In the genomic region with DNA sequence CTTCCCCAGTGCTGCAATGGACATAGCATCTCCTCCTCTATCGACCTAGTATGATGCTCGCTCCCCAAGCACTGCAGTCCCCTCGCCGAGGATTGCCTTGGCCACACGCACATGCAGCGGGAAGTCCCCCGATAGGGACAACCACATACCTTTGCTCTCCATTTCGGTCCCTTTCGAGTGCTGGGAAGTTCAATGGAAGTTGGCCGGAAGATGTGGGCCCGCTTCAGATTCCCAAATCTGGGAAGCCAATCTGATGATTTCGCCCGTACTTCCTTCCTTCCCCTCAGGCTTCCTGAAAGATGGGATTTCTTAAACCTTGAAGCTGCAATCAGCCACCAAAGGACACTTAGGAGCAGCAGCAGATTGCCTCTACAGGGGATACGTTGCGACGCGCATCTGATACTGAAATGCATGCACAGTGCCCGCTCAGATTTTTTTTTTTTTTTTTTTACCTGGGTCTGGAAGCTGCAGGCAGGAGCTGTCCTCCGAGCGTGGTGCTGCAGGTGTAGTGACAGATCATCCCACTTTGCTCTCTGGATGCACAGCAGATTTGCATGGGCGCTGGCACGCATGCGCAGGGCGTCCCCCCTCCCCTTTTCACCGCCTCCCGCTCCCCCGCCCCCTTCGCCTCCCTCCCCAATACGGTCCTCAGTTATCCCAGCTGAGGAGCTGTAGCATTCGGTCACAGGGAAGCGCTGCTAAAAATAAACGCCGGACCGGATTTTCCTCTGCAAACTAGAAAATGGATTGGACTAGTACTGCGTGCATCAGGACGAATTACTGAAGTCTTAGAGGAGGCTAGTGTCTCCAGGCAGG, we compare ENCODE assay signal across 8 cellular contexts. TPM values are rescaled to one million over a fixed set of nuclear protein-coding genes. Genes with fewer than 3 reads are reported as not detected.
A peak's percentile ranks its signal among the peaks of the same experiment; 100 is the strongest.
DNase-seq lines count a peak whose midpoint lies in the region; ATAC-seq, FAIRE-seq and TF ChIP-seq lines count a peak whose summit lies in the region.

A gene (minus strand): TSS at position 510 of the 816 bp plus-strand sequence.

- H2AFZ ChIP-seq in HepG2 (ENCODE audit: low read length), result no peak within 1 kb of the TSS

- H3K27ac ChIP-seq in HepG2 (ENCODE audit: extremely low read length, insufficient read depth, low read length) (no peak within 1 kb of the TSS), substantia nigra (ENCODE audit: low read depth, low read length, poor library complexity, severe bottlenecking) (peak within 1 kb of the TSS; percentile 19)

- WGBS in HepG2 (ENCODE audit: low lambda C conversion rate), result 21% methylated on average over 36 of the region's 36 CpGs

- peaks cover 3% of the 10 kb centered on the region for H3K4me1 Mint-ChIP-seq in activated CD4-positive, alpha-beta T cell treated with anti-CD3 and anti-CD28 coated beads for 36 hours
- no peaks in the 10 kb centered on the region for H3K4me1 Mint-ChIP-seq in natural killer cell

- POLR2A ChIA-PET in activated CD4-positive, alpha-beta T cell treated with anti-CD3 and anti-CD28 coated beads for 36 hours (lab: Charles Lee), result no interaction called here
- POLR2A ChIA-PET in HepG2 (lab: Yijun Ruan, JAX), result no interaction called here

- BruUV-seq in HepG2 (replicated peaks; lab: Mats Ljungman, UMichigan), result no TSS peak

- DNase-seq in activated CD4-positive, alpha-beta T cell treated with anti-CD3 and anti-CD28 coated beads for 36 hours, result peak; percentile 42
- no peak for DNase-seq in activated CD4-positive, alpha-beta T cell treated with anti-CD3 and anti-CD28 coated beads, Interleukin-2, amount 50 U/mL, for 4 hours
- peak; percentile 80 for DNase-seq in NCI-H748 (lab: John Stamatoyannopoulos, UW; ENCODE audit: unreplicated experiment)
- DNase-seq in choroid plexus epithelial cell (ENCODE audit: low read depth), result peak; percentile 12
- peak; percentile 2 for DNase-seq in HepG2 (ENCODE audit: low spot score)
- DNase-seq in substantia nigra (lab: John Stamatoyannopoulos, UW), result peak; percentile 8 to 91 (median 58)
- no peak for DNase-seq in natural killer cell

- no peak for TF ChIP-seq RAD21 in HepG2 (CRISPR knock-in tag; IDR thresholded peaks at IDR 0.05)

- H3K9me3 Mint-ChIP-seq in activated CD4-positive, alpha-beta T cell treated with anti-CD3 and anti-CD28 coated beads for 36 hours (ENCODE audit: low read depth), result no peaks in the 10 kb centered on the region
- peaks cover 3 to 4% of the 10 kb centered on the region in 2 donors for H3K9me3 Mint-ChIP-seq in natural killer cell

- no peak for ATAC-seq in activated CD4-positive, alpha-beta T cell treated with anti-CD3 and anti-CD28 coated beads for 36 hours
- ATAC-seq in HepG2 (no peak; the same call in 2 of the 3 replicates), natural killer cell (no peak), GM18858 (IDR thresholded peaks at IDR 0.05; ENCODE audit: unreplicated experiment) (no peak)

- H3K27me3 Mint-ChIP-seq in activated CD4-positive, alpha-beta T cell treated with anti-CD3 and anti-CD28 coated beads for 36 hours, result peaks cover 28% of the 10 kb centered on the region
- peaks cover 6 to 12% of the 10 kb centered on the region in 2 donors for H3K27me3 Mint-ChIP-seq in natural killer cell (ENCODE audit: low read depth in 2 of 2)

- no peaks in the 10 kb centered on the region for H4K20me1 ChIP-seq in HepG2 (ENCODE audit: insufficient read depth, low read length)

- H3K27me3 ChIP-seq in HepG2 (ENCODE audit: control insufficient read depth in 1 of 2, insufficient read depth in 2 of 2, low read length in 2 of 2), result 0 out of 5 replicates have a peak, but pooled peaks cover 0 to 5% of the 10 kb centered on the region in 2 experiments

- H3K4me1 ChIP-seq in HepG2 (ENCODE audit: insufficient read depth, low read length), result no peaks in the 10 kb centered on the region

- intact Hi-C loops in activated CD4-positive, alpha-beta T cell treated with anti-CD3 and anti-CD28 coated beads for 36 hours (cut with DNase I, micrococcal nuclease), result no loop called here
- intact Hi-C loops in HepG2 (cut with micrococcal nuclease; ENCODE audit: unreplicated experiment) (no loop called here), natural killer cell (cut with micrococcal nuclease) (no loop called here)

- no peak for TF ChIP-seq CTCF in choroid plexus epithelial cell (conservative IDR thresholded peaks at IDR 0.05; ENCODE audit: low read depth, low read length)
- TF ChIP-seq CTCF in HepG2 (CRISPR knock-in tag; IDR thresholded peaks at IDR 0.05), result no peak
- TF ChIP-seq CTCF in natural killer cell (IDR thresholded peaks at IDR 0.05), result no peak

- CTCF ChIA-PET in activated CD4-positive, alpha-beta T cell treated with anti-CD3 and anti-CD28 coated beads for 36 hours (lab: Charles Lee), result interaction anchor here (0.5 kb wide), 1 partner anchor 743 kb away, joined by 3 read pairs; no protein-coding TSS in a partner anchor
- CTCF ChIA-PET in HepG2 (lab: Yijun Ruan, JAX; ENCODE audit: low intra/inter-chr PET ratio, low total read pairs), result no interaction called here

- H3K4me3 ChIP-seq in choroid plexus epithelial cell (ENCODE audit: low read depth, low read length), result no peak within 1 kb of the TSS
- no peak within 1 kb of the TSS for H3K4me3 ChIP-seq in HepG2 (replicated peaks in 1 of 3; ENCODE audit: insufficient read depth in 1 of 3, low read depth in 2 of 3, low read length in 3 of 3)

- no peak within 1 kb of the TSS for H3K4me3 Mint-ChIP-seq in activated CD4-positive, alpha-beta T cell treated with anti-CD3 and anti-CD28 coated beads for 36 hours
- no peak within 1 kb of the TSS for H3K4me3 Mint-ChIP-seq in natural killer cell

- TF ChIP-seq POLR2A in HepG2 (IDR thresholded peaks at IDR 0.05; ENCODE audit: insufficient read depth in 1 of 2, low read depth in 2 of 2, low read length in 2 of 2), result no peak

- no peaks in the 10 kb centered on the region for H3K9me3 ChIP-seq in HepG2 (ENCODE audit: low read length)

- no peak for FAIRE-seq in HepG2 (lab: Jason Lieb, UNC)

- no peak within 1 kb of the TSS for H3K4me2 ChIP-seq in HepG2 (ENCODE audit: low read depth, low read length)

- no peaks in the 10 kb centered on the region for H3K36me3 ChIP-seq in HepG2 (replicated peaks in 1 of 2; ENCODE audit: control insufficient read depth in 1 of 2, insufficient read depth in 2 of 2, low read length in 2 of 2)

- H3K79me2 ChIP-seq in HepG2 (ENCODE audit: insufficient read depth, low read length), result no peaks in the 10 kb centered on the region

- no peaks in the 10 kb centered on the region for H3K36me3 Mint-ChIP-seq in activated CD4-positive, alpha-beta T cell treated with anti-CD3 and anti-CD28 coated beads for 36 hours (ENCODE audit: low read depth)
- H3K36me3 Mint-ChIP-seq in natural killer cell, result no peaks in the 10 kb centered on the region

- in situ Hi-C loops in HepG2 (cut with HindIII; ENCODE audit: extremely low pct_ligation_motif_present, low pct_unique_long_range_greater_than_20kb), result no loop called here

- H3K9ac ChIP-seq in HepG2 (ENCODE audit: insufficient read depth, low read depth, low read length), result no peak within 1 kb of the TSS

- TF ChIP-seq EP300 in HepG2 (IDR thresholded peaks at IDR 0.05; ENCODE audit: low read depth in 2 of 2, low read length in 2 of 2) (no peak), HepG2 (CRISPR knock-in tag; IDR thresholded peaks at IDR 0.05; ENCODE audit: borderline replicate concordance) (no peak)

- no peak within 1 kb of the TSS for H3K27ac Mint-ChIP-seq in activated CD4-positive, alpha-beta T cell treated with anti-CD3 and anti-CD28 coated beads for 36 hours
- no peak within 1 kb of the TSS for H3K27ac Mint-ChIP-seq in natural killer cell

TF ChIP-seq in HepG2, 621 proteins besides CTCF, POLR2A, EP300 and RAD21 (continues in another document):
- TF ChIP-seq MIER2 (CRISPR knock-in tag; IDR thresholded peaks at IDR 0.05), result 0 out of 2 replicates have a peak, but pooled peaks have one; percentile 48
- TF ChIP-seq PAX8 (CRISPR knock-in tag; IDR thresholded peaks at IDR 0.05; ENCODE audit: borderline replicate concordance), result no peak

RNA-seq across cellular contexts. Expression of the gene that starts here (rescaled TPM):
- total RNA-seq in activated CD4-positive, alpha-beta T cell treated with anti-CD3 and anti-CD28 coated beads for 36 hours, result not detected
- total RNA-seq in HepG2 (2016; rRNA removed; fragmentation: Illumina TruSeq; extraction: Trizol) (not detected in 2 replicates), natural killer cell (not detected)
- total RNA-seq in HepG2 (2016; cell fraction: cytosol; rRNA removed; fragmentation: Illumina TruSeq; extraction: Trizol; ENCODE audit: low read depth), result not detected in 2 replicates
- total RNA-seq in HepG2 (2016; cell fraction: insoluble cytoplasmic fraction; rRNA removed; fragmentation: Illumina TruSeq; extraction: Trizol), result not detected in 2 replicates
- total RNA-seq in HepG2 (2016; cell fraction: membrane; rRNA removed; fragmentation: Illumina TruSeq; extraction: Trizol), result not detected in 2 replicates
- total RNA-seq in HepG2 (2016; cell fraction: nucleus; rRNA removed; fragmentation: Illumina TruSeq; extraction: Trizol), result not detected in 2 replicates
- polyA plus RNA-seq in HepG2 (2011; rRNA removed), result 0.07 TPM in 1 of 2 replicates, not detected in the other
- polyA plus RNA-seq in HepG2 (2011; cell fraction: cytosol; rRNA removed), result 0.05 TPM in 1 of 2 replicates, not detected in the other
- not detected in 2 replicates for polyA plus RNA-seq in HepG2 (2011; cell fraction: nucleus; rRNA removed)
- not detected in 2 replicates for polyA plus RNA-seq in HepG2 (2012)
- not detected in 2 replicates for polyA plus RNA-seq in HepG2 (2016; cell fraction: cytosol; fragmentation: Illumina TruSeq; extraction: Trizol; ENCODE audit: low read depth)
- polyA plus RNA-seq in HepG2 (2016; cell fraction: insoluble cytoplasmic fraction; fragmentation: Illumina TruSeq; extraction: Trizol; ENCODE audit: low read depth), result not detected in 2 replicates
- polyA plus RNA-seq in HepG2 (2016; cell fraction: membrane; fragmentation: Illumina TruSeq; extraction: Trizol; ENCODE audit: low read depth), result not detected in 2 replicates
- not detected in 2 replicates for polyA plus RNA-seq in HepG2 (2016; cell fraction: nucleus; fragmentation: Illumina TruSeq; extraction: Trizol; ENCODE audit: insufficient read depth, low read depth)
- polyA minus RNA-seq in HepG2 (2011; rRNA and poly(A)+ RNA removed; ENCODE audit: low replicate concordance), result 5.0 TPM in 1 of 2 replicates, not detected in the other
- not detected in 2 replicates for polyA minus RNA-seq in HepG2 (2011; cell fraction: cytosol; rRNA and poly(A)+ RNA removed)
- 0.64 and 1.2 TPM in 2 replicates for polyA minus RNA-seq in HepG2 (2011; cell fraction: nucleus; rRNA and poly(A)+ RNA removed)

Comparison
In these comparisons a context has a peak if more than half of its experiments do, and no peak if none do; other contexts are left out.
1. Peak in DNase-seq in activated CD4-positive, alpha-beta T cell treated with anti-CD3 and anti-CD28 coated beads for 36 hours; RNA of the gene not detected or under 1 TPM.
2. DNase-seq: peak in NCI-H748 (single experiment), choroid plexus epithelial cell (single experiment), HepG2 (single experiment) and substantia nigra (49 of 49); none in activated CD4-positive, alpha-beta T cell treated with anti-CD3 and anti-CD28 coated beads, Interleukin-2, amount 50 U/mL, for 4 hours (0 of 2) and natural killer cell (single experiment).